1 cellular context compared by ENCODE assay signal in genomic region chr17:59892251-59892848, GRCh38.
A peak's percentile ranks its signal among the peaks of the same experiment; 100 is the strongest.
TF ChIP-seq lines count a peak whose summit lies in the region.

No MANE protein-coding gene starts in this region.

TF ChIP-seq in H1, 55 proteins besides CTCF, POLR2A, EP300 and RAD21:
- TF ChIP-seq ZNF274 (IDR thresholded peaks at IDR 0.05; ENCODE audit: borderline replicate concordance, extremely low read depth, low read length) (no peak), NANOG (IDR thresholded peaks at IDR 0.05; ENCODE audit: insufficient read depth, low read depth, low read length, poor library complexity, severe bottlenecking) (no peak), ASH2L (IDR thresholded peaks at IDR 0.05; ENCODE audit: low read length) (peak; percentile 54), RBBP5 (IDR thresholded peaks at IDR 0.05; ENCODE audit: borderline replicate concordance, low read depth, low read length) (0 out of 2 replicates have a peak, but pooled peaks have one; percentile 24), SIN3A (conservative IDR thresholded peaks at IDR 0.05 in 1 of 2, IDR thresholded peaks at IDR 0.05 in 1 of 2; ENCODE audit: low read depth in 1 of 2, low read length in 2 of 2) (peak in 1 of 2 experiments; percentile 75; a peak in 1 of 4 replicates)
